In genomic region chr12:27064397-27065342, GRCh38 we compare ENCODE assay signal across 13 cellular contexts. TPM values are rescaled to one million over a fixed set of nuclear protein-coding genes. Genes with fewer than 3 reads are reported as not detected.
DNase-seq lines count a peak whose midpoint lies in the region; ATAC-seq and TF ChIP-seq lines count a peak whose summit lies in the region.
"Had no signal": no experiment of that assay in that cellular context is flagged by ENCODE, and none has a peak within 500 bp of the region (broad histone marks: within the 10 kb centered on the region; RNA-seq: fewer than 3 reads in every experiment).

No MANE protein-coding gene starts in this region.

- TF ChIP-seq CTCF in epithelial cell of esophagus (IDR thresholded peaks at IDR 0.05; ENCODE audit: insufficient read depth, low read depth, low read length, missing control alignments) (no peak), uterus (IDR thresholded peaks at IDR 0.05) (no peak)

- DNase-seq in epithelial cell of esophagus (ENCODE audit: low read depth) (peak; percentile 17), activated gamma-delta T cell treated with Interleukin-2 at 50 U/mL for 16 hours (no peak), AG08396 (ENCODE audit: low spot score) (no peak), uterus (no peak)
- DNase-seq in CD8-positive, alpha-beta memory T cell, result no peak
- DNase-seq: DMS 273 treated with DMSO at 0.1 percent for 48 hours, left cardiac atrium, NCI-H345 had no signal

- TF ChIP-seq POLR2A in uterus (IDR thresholded peaks at IDR 0.05), result no peak

- H3K36me3 Mint-ChIP-seq in CD8-positive, alpha-beta memory T cell, result peaks cover 17 to 28% (median 18%) of the 10 kb centered on the region in 3 donors
- H3K36me3 Mint-ChIP-seq: activated naive CD4-positive, alpha-beta T cell treated with anti-CD3 and anti-CD28 coated beads, Interleukin-2, amount 50 U/mL, for 72 hours had no signal

- H3K4me1 ChIP-seq in uterus, result no peaks in the 10 kb centered on the region
- no peaks in the 10 kb centered on the region for H3K4me1 ChIP-seq in CD8-positive, alpha-beta memory T cell (ENCODE audit: insufficient read depth, low read length)

- H3K36me3 ChIP-seq in uterus, result no peaks in the 10 kb centered on the region
- no peaks in the 10 kb centered on the region for H3K36me3 ChIP-seq in CD8-positive, alpha-beta memory T cell (ENCODE audit: insufficient read depth, low read length)

- no peaks in the 10 kb centered on the region for H3K27me3 Mint-ChIP-seq in CD8-positive, alpha-beta memory T cell

- ATAC-seq in GM18519 (IDR thresholded peaks at IDR 0.05; ENCODE audit: low FRiP score, unreplicated experiment) (peak; percentile 85), GM21786 (IDR thresholded peaks at IDR 0.05; ENCODE audit: unreplicated experiment) (peak; percentile 97), HG03439 (IDR thresholded peaks at IDR 0.05; ENCODE audit: unreplicated experiment) (peak; percentile 73)
- ATAC-seq: activated naive CD4-positive, alpha-beta T cell treated with anti-CD3 and anti-CD28 coated beads, Interleukin-2, amount 50 U/mL, for 72 hours; left cardiac atrium had no signal

- H3K27me3 ChIP-seq in uterus, result no peaks in the 10 kb centered on the region
- H3K27me3 ChIP-seq in CD8-positive, alpha-beta memory T cell (ENCODE audit: insufficient read depth, low read length, poor library complexity, severe bottlenecking), result no peaks in the 10 kb centered on the region

- peaks cover 0 to 4% (median 0%) of the 10 kb centered on the region in 5 donors for H3K9me3 Mint-ChIP-seq in CD8-positive, alpha-beta memory T cell
- H3K9me3 Mint-ChIP-seq: activated naive CD4-positive, alpha-beta T cell treated with anti-CD3 and anti-CD28 coated beads, Interleukin-2, amount 50 U/mL, for 72 hours had no signal

- H3K27ac ChIP-seq in uterus, result no peak overlapping the region
- H3K27ac ChIP-seq in CD8-positive, alpha-beta memory T cell (ENCODE audit: low read depth, low read length), result no peak overlapping the region
- H3K27ac ChIP-seq: epithelial cell of prostate had no signal

- CTCF ChIA-PET in CD8-positive, alpha-beta memory T cell (lab: Charles Lee), result interaction anchor here (0.7 kb wide), 1 partner anchor 49 kb away, joined by 3 read pairs; no protein-coding TSS in a partner anchor

- no peak overlapping the region for H3K4me3 Mint-ChIP-seq in CD8-positive, alpha-beta memory T cell

- H3K4me1 Mint-ChIP-seq in CD8-positive, alpha-beta memory T cell, result no peaks in the 10 kb centered on the region

- H3K27ac Mint-ChIP-seq in CD8-positive, alpha-beta memory T cell, result no peak overlapping the region

- H3K9me3 ChIP-seq in uterus, result no peaks in the 10 kb centered on the region
- H3K9me3 ChIP-seq in CD8-positive, alpha-beta memory T cell (ENCODE audit: low read length), result no peaks in the 10 kb centered on the region

- H3K4me3 ChIP-seq in epithelial cell of esophagus (ENCODE audit: low read length) (no peak overlapping the region), uterus (no peak overlapping the region)
- H3K4me3 ChIP-seq in CD8-positive, alpha-beta memory T cell (ENCODE audit: low read length), result no peak overlapping the region

- POLR2A ChIA-PET in CD8-positive, alpha-beta memory T cell (lab: Charles Lee), result no interaction called here

- intact Hi-C loops in uterus (cut with DNase I; ENCODE audit: low total_unique reads), result no loop called here

RNA-seq across cellular contexts. Expression of gene C12orf71, which starts 17.7 kb away (rescaled TPM):
- not detected for total RNA-seq in uterus
- not detected for total RNA-seq in CD8-positive, alpha-beta memory T cell
- polyA plus RNA-seq in CD8-positive, alpha-beta memory T cell, result not detected
- total RNA-seq: activated naive CD4-positive, alpha-beta T cell treated with anti-CD3 and anti-CD28 coated beads, Interleukin-2, amount 50 U/mL, for 72 hours; left cardiac atrium had no signal

RNA-seq across cellular contexts. Expression of gene MED21, which starts 42.3 kb away (rescaled TPM):
- total RNA-seq in uterus, result 100 to 1,000 TPM in 1 of 4 donors, 10 to 100 TPM in 3; 30.0 to 214 (median 91.4) TPM
- 10 to 100 TPM; 36.2 to 42.2 TPM for total RNA-seq in CD8-positive, alpha-beta memory T cell
- 19.7 TPM for polyA plus RNA-seq in CD8-positive, alpha-beta memory T cell

RNA-seq across cellular contexts. Expression of gene TM7SF3, which starts 50.5 kb away (rescaled TPM):
- 10 to 100 TPM; 32.8 to 70.6 (median 47.4) TPM for total RNA-seq in uterus
- total RNA-seq in CD8-positive, alpha-beta memory T cell, result 10 to 100 TPM; 38.8 to 42.9 TPM
- 50.1 TPM for polyA plus RNA-seq in CD8-positive, alpha-beta memory T cell
